ENCODE assay signal across 9 cellular contexts in genomic region chr2:66507673-66508127, GRCh38.
A peak's percentile ranks its signal among the peaks of the same experiment; 100 is the strongest.
DNase-seq lines count a peak whose midpoint lies in the region; ATAC-seq, FAIRE-seq and TF ChIP-seq lines count a peak whose summit lies in the region.
"Had no signal": no experiment of that assay in that cellular context is flagged by ENCODE, and none has a peak within 500 bp of the region (broad histone marks: within the 10 kb centered on the region; RNA-seq: fewer than 3 reads in every experiment).

No MANE protein-coding gene starts in this region.

- H2AFZ ChIP-seq in HepG2 (ENCODE audit: low read length), result no peak overlapping the region

- H3K36me3 Mint-ChIP-seq in mesothelial cell of epicardium, result peaks cover 11% of the 10 kb centered on the region
- H3K36me3 Mint-ChIP-seq in MCF 10A (ENCODE audit: insufficient read depth, unreplicated experiment), result peaks cover 15% of the 10 kb centered on the region
- H3K36me3 Mint-ChIP-seq in endothelial cell (ENCODE audit: low read depth, unreplicated experiment), result no peaks in the 10 kb centered on the region
- H3K36me3 Mint-ChIP-seq: immature natural killer cell had no signal

- H3K27me3 Mint-ChIP-seq in mesothelial cell of epicardium (ENCODE audit: low read depth), result no peaks in the 10 kb centered on the region
- no peaks in the 10 kb centered on the region for H3K27me3 Mint-ChIP-seq in MCF 10A (ENCODE audit: insufficient read depth, unreplicated experiment)
- no peaks in the 10 kb centered on the region for H3K27me3 Mint-ChIP-seq in endothelial cell (ENCODE audit: unreplicated experiment)

- in situ Hi-C loops in HepG2 (cut with HindIII; ENCODE audit: extremely low pct_ligation_motif_present, low pct_unique_long_range_greater_than_20kb), result no loop called here

- H3K9me3 Mint-ChIP-seq in mesothelial cell of epicardium, result no peaks in the 10 kb centered on the region
- no peaks in the 10 kb centered on the region for H3K9me3 Mint-ChIP-seq in MCF 10A (ENCODE audit: unreplicated experiment)
- H3K9me3 Mint-ChIP-seq in endothelial cell (ENCODE audit: unreplicated experiment), result no peaks in the 10 kb centered on the region
- H3K9me3 Mint-ChIP-seq: immature natural killer cell had no signal

- H3K9ac ChIP-seq in HepG2 (ENCODE audit: insufficient read depth, low read depth, low read length), result no peak overlapping the region

- H3K27ac ChIP-seq in HepG2 (ENCODE audit: extremely low read length, insufficient read depth, low read length), result no peak overlapping the region
- no peak overlapping the region for H3K27ac ChIP-seq in right lobe of liver
- H3K27ac ChIP-seq in vagina, result peak overlapping the region; percentile 16

- H3K79me2 ChIP-seq in HepG2 (ENCODE audit: insufficient read depth, low read length), result no peaks in the 10 kb centered on the region

- H3K27me3 ChIP-seq in HepG2 (ENCODE audit: control insufficient read depth in 1 of 2, insufficient read depth in 2 of 2, low read length in 2 of 2) (no peaks in the 10 kb centered on the region), right lobe of liver (no peaks in the 10 kb centered on the region), vagina (no peaks in the 10 kb centered on the region)

- H3K4me1 Mint-ChIP-seq in mesothelial cell of epicardium, result peaks cover 58% of the 10 kb centered on the region
- peaks cover 11% of the 10 kb centered on the region for H3K4me1 Mint-ChIP-seq in MCF 10A (ENCODE audit: insufficient read depth, unreplicated experiment)
- H3K4me1 Mint-ChIP-seq in endothelial cell (ENCODE audit: unreplicated experiment), result peaks cover 28% of the 10 kb centered on the region
- H3K4me1 Mint-ChIP-seq: immature natural killer cell had no signal

- H3K4me3 Mint-ChIP-seq in mesothelial cell of epicardium (peak overlapping the region; percentile 19), MCF 10A (ENCODE audit: unreplicated experiment) (no peak overlapping the region), endothelial cell (ENCODE audit: unreplicated experiment) (no peak overlapping the region)

- no peaks in the 10 kb centered on the region for H4K20me1 ChIP-seq in HepG2 (ENCODE audit: insufficient read depth, low read length)

- no peak for FAIRE-seq in HepG2 (lab: Jason Lieb, UNC)

- TF ChIP-seq POLR2A in HepG2 (IDR thresholded peaks at IDR 0.05; ENCODE audit: insufficient read depth in 1 of 2, low read depth in 2 of 2, low read length in 2 of 2), result no peak
- TF ChIP-seq POLR2A in right lobe of liver (IDR thresholded peaks at IDR 0.05), result no peak
- no peak for TF ChIP-seq POLR2A in vagina (IDR thresholded peaks at IDR 0.05)

- peak; percentile 65 for ATAC-seq in HepG2
- ATAC-seq in right lobe of liver, result no peak

- H3K9me3 ChIP-seq in HepG2 (ENCODE audit: low read length), result no peaks in the 10 kb centered on the region
- no peaks in the 10 kb centered on the region for H3K9me3 ChIP-seq in right lobe of liver
- no peaks in the 10 kb centered on the region for H3K9me3 ChIP-seq in vagina

- H3K27ac Mint-ChIP-seq in mesothelial cell of epicardium (peak overlapping the region; percentile 96), MCF 10A (ENCODE audit: low read depth, unreplicated experiment) (no peak overlapping the region), endothelial cell (ENCODE audit: unreplicated experiment) (no peak overlapping the region)
- H3K27ac Mint-ChIP-seq: immature natural killer cell had no signal

- TF ChIP-seq RAD21 in HepG2 (CRISPR knock-in tag; IDR thresholded peaks at IDR 0.05), result no peak

- H3K4me1 ChIP-seq in HepG2 (ENCODE audit: insufficient read depth, low read length), result no peaks in the 10 kb centered on the region
- H3K4me1 ChIP-seq in right lobe of liver, result no peaks in the 10 kb centered on the region
- H3K4me1 ChIP-seq in vagina, result peaks cover 75% of the 10 kb centered on the region

- 74% methylated on average over 12 of the region's 12 CpGs for WGBS in HepG2 (ENCODE audit: low lambda C conversion rate)
- WGBS in right lobe of liver (ENCODE audit: insufficient coverage, low coverage, low lambda C conversion rate, missing lambda C conversion rate), result 80% methylated on average over 12 of the region's 12 CpGs

- TF ChIP-seq CTCF in HepG2 (CRISPR knock-in tag; IDR thresholded peaks at IDR 0.05) (no peak), right lobe of liver (IDR thresholded peaks at IDR 0.05) (no peak), mesothelial cell of epicardium (IDR thresholded peaks at IDR 0.05; ENCODE audit: unreplicated experiment) (no peak), vagina (IDR thresholded peaks at IDR 0.05) (no peak), MCF 10A (IDR thresholded peaks at IDR 0.05; ENCODE audit: unreplicated experiment) (no peak), endothelial cell (IDR thresholded peaks at IDR 0.05; ENCODE audit: unreplicated experiment) (no peak)

- H3K4me3 ChIP-seq in HepG2 (replicated peaks in 1 of 3; ENCODE audit: insufficient read depth in 1 of 3, low read depth in 2 of 3, low read length in 3 of 3) (no peak overlapping the region), right lobe of liver (no peak overlapping the region), vagina (no peak overlapping the region)

- no peaks in the 10 kb centered on the region for H3K36me3 ChIP-seq in HepG2 (replicated peaks in 1 of 2; ENCODE audit: control insufficient read depth in 1 of 2, insufficient read depth in 2 of 2, low read length in 2 of 2)
- no peaks in the 10 kb centered on the region for H3K36me3 ChIP-seq in right lobe of liver
- peaks cover 0 to 3% of the 10 kb centered on the region in 2 donors for H3K36me3 ChIP-seq in vagina

- TF ChIP-seq EP300 in HepG2 (IDR thresholded peaks at IDR 0.05; ENCODE audit: low read depth in 2 of 2, low read length in 2 of 2) (no peak), HepG2 (CRISPR knock-in tag; IDR thresholded peaks at IDR 0.05; ENCODE audit: borderline replicate concordance) (no peak)

- BruUV-seq in HepG2 (replicated peaks; lab: Mats Ljungman, UMichigan) (no TSS peak), MCF 10A (replicated peaks; lab: Mats Ljungman, UMichigan) (no TSS peak)

- DNase-seq in HepG2 (ENCODE audit: low spot score), result no peak
- no peak for DNase-seq in right lobe of liver
- DNase-seq in globus pallidus (ENCODE audit: low spot score), result peak; percentile 35
- no peak for DNase-seq in mesothelial cell of epicardium (ENCODE audit: low spot score in 2 of 2, unreplicated experiment in 2 of 2)
- no peak for DNase-seq in vagina (ENCODE audit: extremely low spot score in 2 of 2)
- no peak for DNase-seq in MCF 10A (ENCODE audit: unreplicated experiment)
- DNase-seq in AML-193 (lab: John Stamatoyannopoulos, UW), result no peak
- no peak for DNase-seq in endothelial cell (ENCODE audit: low spot score)
- DNase-seq: immature natural killer cell had no signal

- no peak overlapping the region for H3K4me2 ChIP-seq in HepG2 (ENCODE audit: low read depth, low read length)

- intact Hi-C loops in HepG2 (cut with micrococcal nuclease; ENCODE audit: unreplicated experiment), result no loop called here
- intact Hi-C loops in right lobe of liver (cut with DNase I), result no loop called here
- intact Hi-C loops in vagina (cut with DNase I), result no loop called here
- intact Hi-C loops in MCF 10A (cut with micrococcal nuclease), result no loop called here

- CTCF ChIA-PET in HepG2 (lab: Yijun Ruan, JAX; ENCODE audit: low intra/inter-chr PET ratio, low total read pairs) (no interaction called here), MCF 10A (lab: Yijun Ruan, JAX) (no interaction called here)

- POLR2A ChIA-PET in HepG2 (lab: Yijun Ruan, JAX), result no interaction called here
- POLR2A ChIA-PET in MCF 10A (lab: Yijun Ruan, JAX), result interaction anchor here (0.6 to 2.7 kb wide), 2 partner anchors 9 to 36 kb away, joined by 3 to 13 read pairs; no protein-coding TSS in a partner anchor

TF ChIP-seq in HepG2, 621 proteins besides CTCF, POLR2A, EP300 and RAD21:
- TF ChIP-seq MBD4 (IDR thresholded peaks at IDR 0.05; ENCODE audit: borderline replicate concordance, low read length), result no peak
